ENCODE assay signal across 8 cellular contexts in genomic region chr18:70781860-70782453, GRCh38.
DNase-seq lines count a peak whose midpoint lies in the region; ATAC-seq and TF ChIP-seq lines count a peak whose summit lies in the region.

No MANE protein-coding gene starts in this region.

- no peaks in the 10 kb centered on the region for H3K36me3 Mint-ChIP-seq in activated T-helper 17 cell treated with anti-CD3 and anti-CD28 coated beads, Interleukin-2, amount 50 U/mL, for 72 hours (ENCODE audit: low read depth)

- H3K27ac ChIP-seq in GM23248 (no peak overlapping the region), KMS-11 (no peak overlapping the region), esophagus squamous epithelium (no peak overlapping the region)

- H3K9ac ChIP-seq in GM23248, result no peak overlapping the region
- no peak overlapping the region for H3K9ac ChIP-seq in KMS-11

- WGBS in GM23248 (ENCODE audit: low coverage in 1 of 2, low lambda C conversion rate in 2 of 2, missing lambda C conversion rate in 2 of 2), 2 experiments, result 1 to 3% methylated on average over 8 of the region's 8 CpGs
- WGBS in esophagus squamous epithelium, 2 donors, result 5 to 9% methylated on average over 8 of the region's 8 CpGs

- no peaks in the 10 kb centered on the region for H3K36me3 ChIP-seq in GM23248 (ENCODE audit: low read depth)
- no peaks in the 10 kb centered on the region for H3K36me3 ChIP-seq in KMS-11 (ENCODE audit: insufficient read depth)
- H3K36me3 ChIP-seq in esophagus squamous epithelium, result no peaks in the 10 kb centered on the region

- no peaks in the 10 kb centered on the region for H3K9me2 ChIP-seq in GM23248 (ENCODE audit: insufficient read depth)

- DNase-seq in GM12864 (ENCODE audit: low read depth) (peak; percentile 1), GM23248 (peak; percentile 57), RPMI8226 (peak; percentile 76), glomerular visceral epithelial cell (ENCODE audit: extremely low spot score) (peak; percentile 32), esophagus squamous epithelium (lab: John Stamatoyannopoulos, UW) (no peak)
- DNase-seq in stimulated activated CD4-positive, alpha-beta T cell treated with anti-CD3 and anti-CD28 coated beads, Interleukin-15, amount 100 ng/mL, for 1 hour (ENCODE audit: low read depth in 1 of 2, low spot score in 1 of 2), result peak; percentile 17 to 22

- no peaks in the 10 kb centered on the region for H3K9me3 Mint-ChIP-seq in activated T-helper 17 cell treated with anti-CD3 and anti-CD28 coated beads, Interleukin-2, amount 50 U/mL, for 72 hours

- no peaks in the 10 kb centered on the region for H3K27me3 Mint-ChIP-seq in activated T-helper 17 cell treated with anti-CD3 and anti-CD28 coated beads, Interleukin-2, amount 50 U/mL, for 72 hours

- no peak overlapping the region for H3K27ac Mint-ChIP-seq in activated T-helper 17 cell treated with anti-CD3 and anti-CD28 coated beads, Interleukin-2, amount 50 U/mL, for 72 hours

- H3K4me1 ChIP-seq in GM23248 (ENCODE audit: insufficient read depth) (no peaks in the 10 kb centered on the region), KMS-11 (ENCODE audit: low read depth, poor library complexity, severe bottlenecking) (peaks cover 6% of the 10 kb centered on the region), esophagus squamous epithelium (no peaks in the 10 kb centered on the region)

- no peak overlapping the region for H3K4me2 ChIP-seq in GM23248 (ENCODE audit: unreplicated experiment)
- H3K4me2 ChIP-seq in KMS-11, result peak overlapping the region; percentile 2; the same call in 1 of the 2 replicates

- H3K79me2 ChIP-seq in GM23248 (ENCODE audit: insufficient read depth), result no peaks in the 10 kb centered on the region
- no peaks in the 10 kb centered on the region for H3K79me2 ChIP-seq in KMS-11 (ENCODE audit: insufficient read depth, low read depth)

- no peaks in the 10 kb centered on the region for H3K9me3 ChIP-seq in GM23248 (ENCODE audit: low read depth)
- no peaks in the 10 kb centered on the region for H3K9me3 ChIP-seq in esophagus squamous epithelium

- H3K4me3 ChIP-seq in GM12864 (ENCODE audit: low read depth, low read length), result no peak overlapping the region
- H3K4me3 ChIP-seq in GM23248, result no peak overlapping the region
- no peak overlapping the region for H3K4me3 ChIP-seq in KMS-11 (IDR thresholded peaks at IDR 0.05; ENCODE audit: insufficient read depth, low read depth, low read length)
- no peak overlapping the region for H3K4me3 ChIP-seq in esophagus squamous epithelium

- H3K4me1 Mint-ChIP-seq in activated T-helper 17 cell treated with anti-CD3 and anti-CD28 coated beads, Interleukin-2, amount 50 U/mL, for 72 hours, result no peaks in the 10 kb centered on the region

- no peaks in the 10 kb centered on the region for H4K20me1 ChIP-seq in GM23248 (ENCODE audit: insufficient read depth)
- H4K20me1 ChIP-seq in KMS-11 (ENCODE audit: insufficient read depth), result no peaks in the 10 kb centered on the region

- in situ Hi-C loops in GM23248 (cut with MboI), result no loop called here

- no peak overlapping the region for H2AFZ ChIP-seq in GM23248
- H2AFZ ChIP-seq in KMS-11 (ENCODE audit: low read depth), result peak overlapping the region; percentile 11; the same call in 1 of the 2 replicates

- TF ChIP-seq POLR2A in esophagus squamous epithelium (IDR thresholded peaks at IDR 0.05), result no peak

- peak; percentile 83 for ATAC-seq in activated T-helper 17 cell treated with anti-CD3 and anti-CD28 coated beads, Interleukin-2, amount 50 U/mL, for 72 hours (replicated peaks)

- intact Hi-C loops in esophagus squamous epithelium (cut with DNase I), result no loop called here

- H3F3A ChIP-seq in GM23248 (ENCODE audit: insufficient read depth), result no peaks in the 10 kb centered on the region

- H3K27me3 ChIP-seq in GM23248 (replicated peaks; ENCODE audit: insufficient read depth) (no peaks in the 10 kb centered on the region), KMS-11 (ENCODE audit: insufficient read depth, low read depth) (no peaks in the 10 kb centered on the region), esophagus squamous epithelium (no peaks in the 10 kb centered on the region)

- TF ChIP-seq CTCF in GM12864 (IDR thresholded peaks at IDR 0.05; ENCODE audit: low read depth, low read length, missing control alignments) (peak; percentile 60), KMS-11 (conservative IDR thresholded peaks at IDR 0.05; ENCODE audit: low read depth, low read length) (peak; percentile 94), esophagus squamous epithelium (IDR thresholded peaks at IDR 0.05) (peak in 1 of 6 experiments; percentile 29)

- no peak overlapping the region for H3K4me3 Mint-ChIP-seq in activated T-helper 17 cell treated with anti-CD3 and anti-CD28 coated beads, Interleukin-2, amount 50 U/mL, for 72 hours
